ENCODE assay signal across 27 cellular contexts in genomic region chr3:151568095-151568685, GRCh38.
DNase-seq lines count a peak whose midpoint lies in the region; ATAC-seq, FAIRE-seq and TF ChIP-seq lines count a peak whose summit lies in the region.
"Had no signal": no experiment of that assay in that cellular context is flagged by ENCODE, and none has a peak within 500 bp of the region (broad histone marks: within the 10 kb centered on the region; RNA-seq: fewer than 3 reads in every experiment).

No MANE protein-coding gene starts in this region.

- BruUV-seq in A673 (replicated peaks; lab: Mats Ljungman, UMichigan), result no TSS peak

- intact Hi-C loops in A673 (cut with micrococcal nuclease; ENCODE audit: unreplicated experiment) (loop anchor here (10.0 kb wide), 1 partner anchor 207 kb away; no protein-coding TSS in a partner anchor), thyroid gland (cut with DNase I) (no loop called here)

- WGBS in thyroid gland, 2 donors, result 55 to 73% methylated on average over 4 of the region's 4 CpGs

- POLR2A ChIA-PET in A673 (lab: Charles Lee; ENCODE audit: low non-redundant PET), result no interaction called here

- no peak for ATAC-seq in GM21381 (IDR thresholded peaks at IDR 0.05; ENCODE audit: unreplicated experiment)
- ATAC-seq in GM21423 (IDR thresholded peaks at IDR 0.05; ENCODE audit: unreplicated experiment), result no peak
- ATAC-seq: activated T-cell treated with anti-CD3 and anti-CD28 coated beads, Interleukin-2, amount 50 U/mL, for 4 hours; lower lobe of right lung; psoas muscle; stimulated activated naive B cell treated with anti-CD40 and anti-IgM and Interleukin-4, amounts not matched to agents 10 μg/mL and 1 μg/mL and 100 μg/mL, for 72 hours had no signal

- DNase-seq in A673 (ENCODE audit: low spot score) (peak; percentile 88), GM04504 (ENCODE audit: low read depth) (peak; percentile 24), NCI-H748 treated with DMSO at 0.1 percent for 48 hours (lab: John Stamatoyannopoulos, UW) (peak; percentile 9), fibroblast of peridontal ligament (ENCODE audit: extremely low read depth) (peak; percentile 27), GM12892 (ENCODE audit: insufficient read length) (no peak), thyroid gland (no peak)
- DNase-seq: activated CD4-positive, CD25-positive, alpha-beta regulatory T cell treated with anti-CD3 and anti-CD28 coated beads, Interleukin-2, amount 50 U/mL, for 72 hours; activated naive CD4-positive, alpha-beta T cell treated with anti-CD3 and anti-CD28 coated beads, Interleukin-2, amount 50 U/mL, for 16 hours; activated T-cell treated with anti-CD3 and anti-CD28 coated beads, Interleukin-2, amount 50 U/mL, for 4 hours; anterior cingulate cortex; CD4-positive, CD25-positive, alpha-beta regulatory T cell; DMS53; lower lobe of right lung; NCI-H1048; NCI-H2171; NCI-H524 treated with DMSO at 0.1 percent for 48 hours; OCI-M1; psoas muscle; stimulated activated CD4-positive, alpha-beta T cell treated with anti-CD3 and anti-CD28 coated beads, Interleukin-2, amount 100 ng/mL, for 48 hours; stimulated activated naive B cell treated with anti-CD40 and anti-IgM and Interleukin-4, amounts not matched to agents 10 μg/mL and 1 μg/mL and 100 μg/mL, for 72 hours; testis had no signal

- CTCF ChIA-PET in A673 (lab: Charles Lee), result no interaction called here

- H3K4me1 ChIP-seq in A673 (ENCODE audit: insufficient read depth, low read length, poor library complexity, severe bottlenecking) (peaks cover 52% of the 10 kb centered on the region), thyroid gland (no peaks in the 10 kb centered on the region)
- H3K4me1 ChIP-seq: lower lobe of right lung, psoas muscle, testis had no signal

- H3K36me3 ChIP-seq in A673 (ENCODE audit: insufficient read depth, low read length, poor library complexity, severe bottlenecking) (no peaks in the 10 kb centered on the region), thyroid gland (no peaks in the 10 kb centered on the region)
- H3K36me3 ChIP-seq: lower lobe of right lung, neutrophil had no signal

- no peak for FAIRE-seq in GM12892 (lab: Jason Lieb, UNC)
- FAIRE-seq: HTR-8/SVneo, islet of Langerhans had no signal

- H3K9me3 ChIP-seq in A673 (ENCODE audit: low read depth, low read length, poor library complexity, severe bottlenecking) (no peaks in the 10 kb centered on the region), thyroid gland (no peaks in the 10 kb centered on the region)
- H3K9me3 ChIP-seq: lower lobe of right lung, neutrophil, psoas muscle, testis had no signal

- H3K4me3 ChIP-seq in A673 (ENCODE audit: low read depth, low read length, poor library complexity, severe bottlenecking) (no peak overlapping the region), thyroid gland (replicated peaks in 1 of 3) (no peak overlapping the region)
- H3K4me3 ChIP-seq: lower lobe of right lung, psoas muscle, smooth muscle cell, testis had no signal

- TF ChIP-seq CTCF in A673 (conservative IDR thresholded peaks at IDR 0.05; ENCODE audit: low read depth, low read length) (no peak), thyroid gland (IDR thresholded peaks at IDR 0.05) (no peak)

- H3K27me3 ChIP-seq in A673 (replicated peaks; ENCODE audit: insufficient read depth, low read depth, low read length, poor library complexity) (no peaks in the 10 kb centered on the region), thyroid gland (no peaks in the 10 kb centered on the region)
- H3K27me3 ChIP-seq: neutrophil, testis had no signal

- peak overlapping the region; percentile 74 for H3K27ac ChIP-seq in A673 (ENCODE audit: low read depth, low read length, poor library complexity, severe bottlenecking)
- no peak overlapping the region for H3K27ac ChIP-seq in thyroid gland
- H3K27ac ChIP-seq: lower lobe of right lung, neutrophil, psoas muscle, testis had no signal

- TF ChIP-seq POLR2A in GM12892 (IDR thresholded peaks at IDR 0.05; ENCODE audit: low read depth, low read length), result no peak
- no peak for TF ChIP-seq POLR2A in thyroid gland (IDR thresholded peaks at IDR 0.05)

Comparison
In these comparisons a context has a peak if more than half of its experiments do, and no peak if none do; other contexts are left out.
1. DNase-seq: peak in A673 (single experiment), GM04504 (single experiment), NCI-H748 treated with DMSO at 0.1 percent for 48 hours (single experiment) and fibroblast of peridontal ligament (single experiment); none in GM12892 (single experiment) and thyroid gland (0 of 2).